In the genomic region with DNA sequence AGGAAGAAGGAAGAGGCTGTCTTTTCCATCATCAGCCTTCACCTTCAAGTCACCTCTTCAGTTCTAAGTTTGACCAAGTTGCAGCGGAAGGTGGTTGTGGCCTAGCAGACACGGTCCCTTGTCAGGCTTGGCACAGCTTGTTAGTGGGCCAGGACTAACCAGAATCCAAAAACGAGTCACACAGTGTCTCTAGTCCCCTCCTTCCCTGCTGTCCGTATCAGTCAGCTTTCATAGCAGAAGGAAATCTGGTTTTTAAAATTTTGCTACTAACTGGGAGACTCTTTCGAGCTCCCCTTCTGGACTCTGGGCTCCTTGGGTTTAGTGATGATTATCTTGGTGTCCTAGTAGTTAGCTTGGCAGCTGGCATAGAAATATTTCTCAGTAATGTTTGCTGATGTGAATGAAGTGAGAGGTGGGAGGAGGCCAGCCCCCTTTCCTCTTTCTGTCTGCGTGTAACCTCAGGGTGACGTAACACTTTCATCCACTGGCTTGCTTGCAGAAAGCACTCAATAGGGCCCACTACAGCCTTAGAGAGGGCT, we compare ENCODE assay signal across 8 cellular contexts. TPM values are rescaled to one million over a fixed set of nuclear protein-coding genes. Genes with fewer than 3 reads are reported as not detected.
A peak's percentile ranks its signal among the peaks of the same experiment; 100 is the strongest.
DNase-seq lines count a peak whose midpoint lies in the region; ATAC-seq and TF ChIP-seq lines count a peak whose summit lies in the region.

No MANE protein-coding gene starts in this region.

- peak; percentile 21 for DNase-seq in NOMO-1 treated with dmso at 0.1 percent for 144 hours (lab: John Stamatoyannopoulos, UW; ENCODE audit: unreplicated experiment)
- no peak for DNase-seq in brain microvascular endothelial cell
- peak; percentile 69 for DNase-seq in natural killer cell treated with Interleukin-12 subunit alpha and Interleukin-12 subunit beta and Interleukin-15 and Interleukin-18, amount 100 ng/mL, for 72 hours (ENCODE audit: low spot score)
- DNase-seq in upper lobe of right lung = no peak
- no peak for DNase-seq in DMS79 (lab: John Stamatoyannopoulos, UW)
- DNase-seq in NCI-H524 (lab: John Stamatoyannopoulos, UW) = no peak
- DNase-seq in NCI-H1092 (lab: John Stamatoyannopoulos, UW) = no peak

- peak overlapping the region; percentile 93 for H3K4me3 ChIP-seq in brain microvascular endothelial cell (ENCODE audit: low read depth, low read length)
- peak overlapping the region; percentile 85 for H3K4me3 ChIP-seq in upper lobe of right lung

- H3K27me3 Mint-ChIP-seq in natural killer cell treated with Interleukin-12 subunit alpha and Interleukin-12 subunit beta and Interleukin-15 and Interleukin-18, amount 100 ng/mL, for 72 hours = no peaks in the 10 kb centered on the region

- peak overlapping the region; percentile 99 for H3K27ac ChIP-seq in brain microvascular endothelial cell
- H3K27ac ChIP-seq in upper lobe of right lung = peak overlapping the region; percentile 97

- H3K27ac Mint-ChIP-seq in natural killer cell treated with Interleukin-12 subunit alpha and Interleukin-12 subunit beta and Interleukin-15 and Interleukin-18, amount 100 ng/mL, for 72 hours = peak overlapping the region; percentile 97 to 99

- peak; percentile 44 for TF ChIP-seq POLR2A in GM19193 (IDR thresholded peaks at IDR 0.05; ENCODE audit: extremely low read depth, insufficient read depth, insufficient read length)

- peak; percentile 21 to 66 for ATAC-seq in natural killer cell treated with Interleukin-12 subunit alpha and Interleukin-12 subunit beta and Interleukin-15 and Interleukin-18, amount 100 ng/mL, for 72 hours
- ATAC-seq in upper lobe of right lung = peak; percentile 6

- peaks cover 62 to 72% of the 10 kb centered on the region in 2 donors for H3K4me1 Mint-ChIP-seq in natural killer cell treated with Interleukin-12 subunit alpha and Interleukin-12 subunit beta and Interleukin-15 and Interleukin-18, amount 100 ng/mL, for 72 hours (ENCODE audit: low read depth in 2 of 2)

- TF ChIP-seq CTCF in brain microvascular endothelial cell (IDR thresholded peaks at IDR 0.05; ENCODE audit: low read depth, low read length, missing control alignments) (no peak), upper lobe of right lung (IDR thresholded peaks at IDR 0.05) (no peak)

- peaks cover 8% of the 10 kb centered on the region for H3K36me3 Mint-ChIP-seq in natural killer cell treated with Interleukin-12 subunit alpha and Interleukin-12 subunit beta and Interleukin-15 and Interleukin-18, amount 100 ng/mL, for 72 hours

- intact Hi-C loops in upper lobe of right lung (cut with DNase I) = no loop called here

- no peaks in the 10 kb centered on the region for H3K9me3 ChIP-seq in upper lobe of right lung

- peaks cover 51% of the 10 kb centered on the region for H3K4me1 ChIP-seq in upper lobe of right lung

- H3K36me3 ChIP-seq in brain microvascular endothelial cell (replicated peaks) (no peaks in the 10 kb centered on the region), upper lobe of right lung (no peaks in the 10 kb centered on the region)

- no peaks in the 10 kb centered on the region for H3K27me3 ChIP-seq in brain microvascular endothelial cell (replicated peaks)
- H3K27me3 ChIP-seq in upper lobe of right lung = no peaks in the 10 kb centered on the region

- H3K4me3 Mint-ChIP-seq in natural killer cell treated with Interleukin-12 subunit alpha and Interleukin-12 subunit beta and Interleukin-15 and Interleukin-18, amount 100 ng/mL, for 72 hours = peak overlapping the region; percentile 94

- no peaks in the 10 kb centered on the region for H3K9me3 Mint-ChIP-seq in natural killer cell treated with Interleukin-12 subunit alpha and Interleukin-12 subunit beta and Interleukin-15 and Interleukin-18, amount 100 ng/mL, for 72 hours

- in situ Hi-C loops in brain microvascular endothelial cell (cut with HindIII; ENCODE audit: low pct_ligation_motif_present, low sequenced_read_pairs) = no loop called here

RNA-seq across cellular contexts. Expression of gene ETV6, which starts 3.8 kb away (rescaled TPM):
- 10 to 100 TPM; 50.2 to 82.3 TPM for total RNA-seq in natural killer cell treated with Interleukin-12 subunit alpha and Interleukin-12 subunit beta and Interleukin-15 and Interleukin-18, amount 100 ng/mL, for 72 hours
- 45.0 TPM for total RNA-seq in upper lobe of right lung

Comparison
In these comparisons a context has a peak if more than half of its experiments do, and no peak if none do; other contexts are left out.
1. DNase-seq: peak in NOMO-1 treated with dmso at 0.1 percent for 144 hours (single experiment) and natural killer cell treated with Interleukin-12 subunit alpha and Interleukin-12 subunit beta and Interleukin-15 and Interleukin-18, amount 100 ng/mL, for 72 hours (single experiment); none in brain microvascular endothelial cell (single experiment), upper lobe of right lung (single experiment), DMS79 (single experiment), NCI-H524 (0 of 2) and NCI-H1092 (single experiment).